ENCODE assay signal across 9 cellular contexts in genomic region chr2:127176371-127177311, GRCh38. TPM values are rescaled to one million over a fixed set of nuclear protein-coding genes. Genes with fewer than 3 reads are reported as not detected.
DNase-seq lines count a peak whose midpoint lies in the region; ATAC-seq lines count a peak whose summit lies in the region.
"Had no signal": no experiment of that assay in that cellular context is flagged by ENCODE, and none has a peak within 500 bp of the region (broad histone marks: within the 10 kb centered on the region; RNA-seq: fewer than 3 reads in every experiment).

No MANE protein-coding gene starts in this region.

- H3K36me3 Mint-ChIP-seq in natural killer cell treated with Interleukin-12 subunit alpha and Interleukin-12 subunit beta and Interleukin-15 and Interleukin-18, amount 100 ng/mL, for 72 hours: peaks cover 10% of the 10 kb centered on the region

- H3K36me3 ChIP-seq in rectal smooth muscle tissue (ENCODE audit: control insufficient read depth, insufficient read depth, low read length): no peaks in the 10 kb centered on the region

- H3K27ac ChIP-seq in angular gyrus (ENCODE audit: low read depth, low read length): peak overlapping the region; percentile 65
- H3K27ac ChIP-seq in rectal smooth muscle tissue (ENCODE audit: low read depth, low read length): peak overlapping the region; percentile 89

- in situ Hi-C loops in G401 (cut with HindIII; ENCODE audit: low sequenced_read_pairs): no loop called here

- peak overlapping the region; percentile 19 for H3K4me3 ChIP-seq in rectal smooth muscle tissue (ENCODE audit: low read length)

- no peak for ATAC-seq in natural killer cell treated with Interleukin-12 subunit alpha and Interleukin-12 subunit beta and Interleukin-15 and Interleukin-18, amount 100 ng/mL, for 72 hours
- ATAC-seq in HG03097 (IDR thresholded peaks at IDR 0.05; ENCODE audit: low FRiP score, unreplicated experiment): no peak

- no peak overlapping the region for H3K4me3 Mint-ChIP-seq in natural killer cell treated with Interleukin-12 subunit alpha and Interleukin-12 subunit beta and Interleukin-15 and Interleukin-18, amount 100 ng/mL, for 72 hours
- H3K4me3 Mint-ChIP-seq: activated naive CD4-positive, alpha-beta T cell treated with anti-CD3 and anti-CD28 coated beads for 36 hours had no signal

- peaks cover 32% of the 10 kb centered on the region for H3K4me1 ChIP-seq in rectal smooth muscle tissue (ENCODE audit: control insufficient read depth, insufficient read depth, low read length)

- H3K27ac Mint-ChIP-seq in natural killer cell treated with Interleukin-12 subunit alpha and Interleukin-12 subunit beta and Interleukin-15 and Interleukin-18, amount 100 ng/mL, for 72 hours: no peak overlapping the region
- H3K27ac Mint-ChIP-seq: activated naive CD4-positive, alpha-beta T cell treated with anti-CD3 and anti-CD28 coated beads for 36 hours had no signal

- H3K27me3 Mint-ChIP-seq in natural killer cell treated with Interleukin-12 subunit alpha and Interleukin-12 subunit beta and Interleukin-15 and Interleukin-18, amount 100 ng/mL, for 72 hours: peaks cover 3 to 12% of the 10 kb centered on the region in 2 donors

- H3K9me3 Mint-ChIP-seq in natural killer cell treated with Interleukin-12 subunit alpha and Interleukin-12 subunit beta and Interleukin-15 and Interleukin-18, amount 100 ng/mL, for 72 hours: no peaks in the 10 kb centered on the region

- no peaks in the 10 kb centered on the region for H3K4me1 Mint-ChIP-seq in natural killer cell treated with Interleukin-12 subunit alpha and Interleukin-12 subunit beta and Interleukin-15 and Interleukin-18, amount 100 ng/mL, for 72 hours (ENCODE audit: low read depth in 2 of 2)

- H3K9ac ChIP-seq in rectal smooth muscle tissue (ENCODE audit: low read length): no peak overlapping the region

- DNase-seq in G401 (ENCODE audit: low spot score) (peak; percentile 33), hippocampal formation (lab: John Stamatoyannopoulos, UW) (peak; percentile 45 to 64), NCI-H146 treated with DMSO at 0.1 percent for 48 hours (lab: John Stamatoyannopoulos, UW; ENCODE audit: unreplicated experiment) (no peak), DMS114 treated with DMSO at 0.1 percent for 48 hours (lab: John Stamatoyannopoulos, UW; ENCODE audit: unreplicated experiment) (no peak)
- no peak for DNase-seq in natural killer cell treated with Interleukin-12 subunit alpha and Interleukin-12 subunit beta and Interleukin-15 and Interleukin-18, amount 100 ng/mL, for 72 hours (ENCODE audit: low spot score)
- DNase-seq: activated naive CD4-positive, alpha-beta T cell treated with anti-CD3 and anti-CD28 coated beads for 36 hours had no signal

- H3K27me3 ChIP-seq in rectal smooth muscle tissue (ENCODE audit: control insufficient read depth, insufficient read depth, low read length): no peaks in the 10 kb centered on the region

RNA-seq across cellular contexts. Expression of gene CYP27C1, which starts 43.5 kb away (rescaled TPM):
- 1.0 and 4.4 TPM in 2 replicates for total RNA-seq in G401 (2014; rRNA removed; shearing (Covaris generic))
- total RNA-seq in natural killer cell treated with Interleukin-12 subunit alpha and Interleukin-12 subunit beta and Interleukin-15 and Interleukin-18, amount 100 ng/mL, for 72 hours: not detected
- total RNA-seq: activated naive CD4-positive, alpha-beta T cell treated with anti-CD3 and anti-CD28 coated beads for 36 hours had no signal

Comparison
In these comparisons a context has a peak if more than half of its experiments do, and no peak if none do; other contexts are left out.
1. DNase-seq: peak in G401 (single experiment) and hippocampal formation (2 of 2); none in natural killer cell treated with Interleukin-12 subunit alpha and Interleukin-12 subunit beta and Interleukin-15 and Interleukin-18, amount 100 ng/mL, for 72 hours (single experiment), NCI-H146 treated with DMSO at 0.1 percent for 48 hours (single experiment) and DMS114 treated with DMSO at 0.1 percent for 48 hours (single experiment).